25 cellular contexts compared by ENCODE assay signal in genomic region chr5:79973511-79973910, GRCh38. TPM values are rescaled to one million over a fixed set of nuclear protein-coding genes. Genes with fewer than 3 reads are reported as not detected.
A peak's percentile ranks its signal among the peaks of the same experiment; 100 is the strongest.
DNase-seq lines count a peak whose midpoint lies in the region; ATAC-seq and TF ChIP-seq lines count a peak whose summit lies in the region.
"Had no signal": no experiment of that assay in that cellular context is flagged by ENCODE, and none has a peak within 500 bp of the region (broad histone marks: within the 10 kb centered on the region; RNA-seq: fewer than 3 reads in every experiment).

No MANE protein-coding gene starts in this region.

- peak; percentile 11 for DNase-seq in Daoy (ENCODE audit: low read depth)
- peak; percentile 30 for DNase-seq in M059J (ENCODE audit: low read depth)
- no peak for DNase-seq in WTC11 (ENCODE audit: low spot score)
- DNase-seq in kidney tubule cell (ENCODE audit: low spot score): peak; percentile 2
- DNase-seq in activated gamma-delta T cell treated with Interleukin-2 at 50 U/mL for 16 hours: no peak
- no peak for DNase-seq in NCI-H1105 (lab: John Stamatoyannopoulos, UW)
- DNase-seq: ACHN; activated CD4-positive, alpha-beta memory T cell treated with anti-CD3 and anti-CD28 coated beads for 36 hours; activated CD8-positive, alpha-beta memory T cell treated with anti-CD3 and anti-CD28 coated beads, Interleukin-2, amount 50 U/mL, for 48 hours; C1 segment of cervical spinal cord; Caco-2; dermis blood vessel endothelial cell; DND-41; mammary epithelial cell; NCI-H187; NCI-H2227 treated with DMSO at 0.1 percent for 48 hours; NCI-H774; OCI-M1; SW 1271; T1000 had no signal

- H3K27ac Mint-ChIP-seq in WTC11: no peak overlapping the region
- H3K27ac Mint-ChIP-seq: activated CD4-positive, alpha-beta memory T cell treated with anti-CD3 and anti-CD28 coated beads for 36 hours; activated naive CD8-positive, alpha-beta T cell; activated T-helper 2 cell treated with anti-CD3 and anti-CD28 coated beads, Interferon-gamma antibody, Interleukin-2, Interleukin-4, amounts not matched to agents 10 μg/mL and 5 μg/mL and 100 μg/mL, durations not matched to agents 14 hours and 24 hours and 36 hours had no signal

- peaks cover 16% of the 10 kb centered on the region for H3K36me3 Mint-ChIP-seq in WTC11

- no peak overlapping the region for H3K4me3 Mint-ChIP-seq in WTC11
- H3K4me3 Mint-ChIP-seq: activated CD4-positive, alpha-beta memory T cell treated with anti-CD3 and anti-CD28 coated beads for 36 hours; activated naive CD8-positive, alpha-beta T cell; central memory CD8-positive, alpha-beta T cell had no signal

- ATAC-seq in WTC11: peak; percentile 20; the same call in 1 of the 2 replicates
- no peak for ATAC-seq in HG02759 (IDR thresholded peaks at IDR 0.05; ENCODE audit: unreplicated experiment)
- ATAC-seq: Right ventricle myocardium inferior had no signal

- H3K27me3 Mint-ChIP-seq in WTC11 (ENCODE audit: low read depth): no peaks in the 10 kb centered on the region
- H3K27me3 Mint-ChIP-seq: activated naive CD8-positive, alpha-beta T cell; central memory CD8-positive, alpha-beta T cell had no signal

- POLR2A ChIA-PET in WTC11 (lab: Charles Lee): no interaction called here

- no peaks in the 10 kb centered on the region for H3K9me3 Mint-ChIP-seq in WTC11
- H3K9me3 Mint-ChIP-seq: activated CD4-positive, alpha-beta memory T cell treated with anti-CD3 and anti-CD28 coated beads for 36 hours; activated T-helper 2 cell treated with anti-CD3 and anti-CD28 coated beads, Interferon-gamma antibody, Interleukin-2, Interleukin-4, amounts not matched to agents 10 μg/mL and 5 μg/mL and 100 μg/mL, durations not matched to agents 14 hours and 24 hours and 36 hours; central memory CD8-positive, alpha-beta T cell had no signal

- H3K4me1 Mint-ChIP-seq in WTC11: no peaks in the 10 kb centered on the region
- H3K4me1 Mint-ChIP-seq: central memory CD8-positive, alpha-beta T cell had no signal

- CTCF ChIA-PET in WTC11 (lab: Charles Lee): no interaction called here

- TF ChIP-seq CTCF in WTC11 (IDR thresholded peaks at IDR 0.05): no peak

TF ChIP-seq in WTC11, 78 proteins besides CTCF, POLR2A, EP300 and RAD21:
- TF ChIP-seq NR1H2 (CRISPR knock-in tag; IDR thresholded peaks at IDR 0.05) (no peak), MYBL2 (CRISPR knock-in tag; IDR thresholded peaks at IDR 0.05) (no peak), ZSCAN18 (CRISPR knock-in tag; IDR thresholded peaks at IDR 0.05) (no peak), SMAD3 (CRISPR knock-in tag; IDR thresholded peaks at IDR 0.05; ENCODE audit: borderline replicate concordance) (no peak), ZMAT4 (CRISPR knock-in tag; IDR thresholded peaks at IDR 0.05) (no peak), ATF6 (CRISPR knock-in tag; IDR thresholded peaks at IDR 0.05) (no peak), AR (CRISPR knock-in tag; IDR thresholded peaks at IDR 0.05) (no peak), SMAD4 (CRISPR knock-in tag; IDR thresholded peaks at IDR 0.05) (no peak), SOX15 (CRISPR knock-in tag; IDR thresholded peaks at IDR 0.05) (no peak), FOXK1 (CRISPR knock-in tag; IDR thresholded peaks at IDR 0.05) (no peak), ZNF423 (CRISPR knock-in tag; IDR thresholded peaks at IDR 0.05) (no peak), NFATC4 (CRISPR knock-in tag; IDR thresholded peaks at IDR 0.05) (no peak), CREM (CRISPR knock-in tag; IDR thresholded peaks at IDR 0.05) (no peak), FOXP4 (CRISPR knock-in tag; IDR thresholded peaks at IDR 0.05) (no peak), ZNF232 (CRISPR knock-in tag; IDR thresholded peaks at IDR 0.05) (no peak), TP53 (CRISPR knock-in tag; IDR thresholded peaks at IDR 0.05) (no peak), CREB1 (CRISPR knock-in tag; IDR thresholded peaks at IDR 0.05) (no peak), ZNF121 (CRISPR knock-in tag; IDR thresholded peaks at IDR 0.05) (no peak)

RNA-seq across cellular contexts. Expression of gene MTX3, which starts 17.6 kb away (rescaled TPM):
- 18.2 and 24.0 TPM in 2 replicates for total RNA-seq in Daoy (2014; rRNA removed; shearing (Covaris generic))
- 10.2 and 10.8 TPM in 2 replicates for total RNA-seq in M059J (2014; rRNA removed; shearing (Covaris generic))
- 33.6 to 37.0 TPM (median 34.6 TPM) in 3 replicates for total RNA-seq in WTC11 (2021)

Comparison
In these comparisons a context has a peak if more than half of its experiments do, and no peak if none do; other contexts are left out.
1. DNase-seq: peak in Daoy (single experiment), M059J (single experiment) and kidney tubule cell (single experiment); none in WTC11 (single experiment), activated gamma-delta T cell treated with Interleukin-2 at 50 U/mL for 16 hours (single experiment) and NCI-H1105 (single experiment).